8 cellular contexts compared by ENCODE assay signal in the genomic region with DNA sequence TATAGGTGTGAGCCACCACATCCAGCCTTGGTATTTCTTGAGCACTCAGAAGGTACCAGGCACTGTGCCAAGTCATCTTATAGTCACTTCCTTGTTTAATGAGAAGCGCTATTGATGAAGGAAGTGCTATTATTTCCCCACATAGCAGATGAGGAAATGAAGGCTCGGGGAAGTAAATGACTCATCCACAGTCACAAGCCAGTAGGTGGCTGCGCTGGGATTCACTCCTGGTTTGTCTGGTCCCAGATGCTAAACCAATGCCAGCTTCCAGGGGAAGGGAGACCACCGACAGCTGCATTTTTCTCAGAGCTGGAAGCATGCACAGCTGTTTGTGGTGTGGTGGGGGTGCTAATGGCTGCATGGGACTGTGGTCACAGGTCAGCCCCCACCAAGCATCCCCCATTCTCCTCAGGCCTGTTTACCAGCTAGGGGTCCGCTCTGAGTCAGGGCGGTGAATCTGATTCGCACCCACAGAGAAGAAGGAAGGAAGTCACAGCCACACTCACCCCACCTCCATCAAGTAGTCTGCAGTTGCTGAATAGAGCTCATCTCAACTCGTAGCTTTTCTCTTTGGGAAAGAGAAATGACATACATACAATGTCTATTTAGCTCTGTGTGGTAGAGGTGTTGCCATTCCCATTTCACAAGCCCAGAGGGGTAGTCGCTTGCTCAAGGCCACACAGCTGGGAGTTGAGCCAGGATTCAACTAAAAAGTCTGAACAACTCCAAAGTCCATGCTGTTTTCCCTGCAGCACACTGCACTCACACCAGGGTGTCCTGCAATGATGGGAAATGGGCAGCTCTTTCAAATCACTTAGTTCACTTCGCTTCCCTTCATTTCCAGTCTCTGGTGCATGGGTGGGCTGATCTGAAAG. TPM values are rescaled to one million over a fixed set of nuclear protein-coding genes. Genes with fewer than 3 reads are reported as not detected.
DNase-seq lines count a peak whose midpoint lies in the region; ATAC-seq and TF ChIP-seq lines count a peak whose summit lies in the region.

No MANE protein-coding gene starts in this region.

- no peak overlapping the region for H3K4me3 ChIP-seq in fibroblast of villous mesenchyme (ENCODE audit: low read depth, low read length)

- TF ChIP-seq CTCF in fibroblast of villous mesenchyme (IDR thresholded peaks at IDR 0.05; ENCODE audit: insufficient read depth, low read depth, low read length), result peak; percentile 9

- no peak for ATAC-seq in GM19328 (IDR thresholded peaks at IDR 0.05; ENCODE audit: unreplicated experiment)

- DNase-seq in Daoy (ENCODE audit: low read depth) (peak; percentile 89), NCI-H69 (lab: John Stamatoyannopoulos, UW) (peak; percentile 83), fibroblast of villous mesenchyme (ENCODE audit: low read depth) (peak; percentile 72), nucleus accumbens (lab: John Stamatoyannopoulos, UW) (no peak), NCI-H146 treated with DMSO at 0.1 percent for 48 hours (lab: John Stamatoyannopoulos, UW; ENCODE audit: unreplicated experiment) (no peak)
- peak; percentile 77 for DNase-seq in activated CD8-positive, alpha-beta memory T cell treated with anti-CD3 and anti-CD28 coated beads, Interleukin-2, amount 50 U/mL, for 48 hours
- peak; percentile 69 for DNase-seq in stimulated activated CD4-positive, alpha-beta T cell treated with anti-CD3 and anti-CD28 coated beads, Interleukin-1b, Interleukin-23, amount 100 ng/mL, for 48 hours

RNA-seq across cellular contexts. Expression of gene LTBP2, which starts 6.3 kb away (rescaled TPM):
- 7.6 and 9.6 TPM in 2 replicates for total RNA-seq in Daoy (2014; rRNA removed; shearing (Covaris generic))
- 210 and 339 TPM in 2 replicates for total RNA-seq in fibroblast of villous mesenchyme

Comparison
In these comparisons a context has a peak if more than half of its experiments do, and no peak if none do; other contexts are left out.
1. DNase-seq: peak in Daoy (single experiment), NCI-H69 (single experiment), activated CD8-positive, alpha-beta memory T cell treated with anti-CD3 and anti-CD28 coated beads, Interleukin-2, amount 50 U/mL, for 48 hours (single experiment), fibroblast of villous mesenchyme (single experiment) and stimulated activated CD4-positive, alpha-beta T cell treated with anti-CD3 and anti-CD28 coated beads, Interleukin-1b, Interleukin-23, amount 100 ng/mL, for 48 hours (single experiment); none in nucleus accumbens (0 of 56) and NCI-H146 treated with DMSO at 0.1 percent for 48 hours (single experiment).
2. RNA of gene LTBP2, which starts 6.3 kb away (total RNA-seq): 210 to 339 TPM in fibroblast of villous mesenchyme; 7.6 to 9.6 TPM in Daoy; every median in the first group is over 10 times any median in the second.